ENCODE assay signal across 1 cellular context in genomic region chr9:125407974-125408900, GRCh38.
TF ChIP-seq lines count a peak whose summit lies in the region.

No MANE protein-coding gene starts in this region.

TF ChIP-seq in HepG2, 621 proteins besides CTCF, POLR2A, EP300 and RAD21 (continued from another document and continues in another):
- TF ChIP-seq ZBTB46 (CRISPR knock-in tag; IDR thresholded peaks at IDR 0.05; ENCODE audit: borderline replicate concordance): no peak
- TF ChIP-seq RFX5 (IDR thresholded peaks at IDR 0.05; ENCODE audit: low read depth, low read length): no peak
- TF ChIP-seq CHCHD3 (CRISPR knock-in tag; IDR thresholded peaks at IDR 0.05): no peak
- TF ChIP-seq POGZ (CRISPR knock-in tag; IDR thresholded peaks at IDR 0.05): 0 out of 2 replicates have a peak, but pooled peaks have one; percentile 20
- no peak for TF ChIP-seq SOX13 (IDR thresholded peaks at IDR 0.05)
- TF ChIP-seq SOX13 (CRISPR knock-in tag; conservative IDR thresholded peaks at IDR 0.05 in 1 of 2, IDR thresholded peaks at IDR 0.05 in 1 of 2): peak in 1 of 2 experiments; percentile 13; a peak in 1 of 4 replicates
- no peak for TF ChIP-seq TSC22D2 (CRISPR knock-in tag; IDR thresholded peaks at IDR 0.05; ENCODE audit: borderline replicate concordance)
- TF ChIP-seq KDM5B (CRISPR knock-in tag; IDR thresholded peaks at IDR 0.05; ENCODE audit: borderline replicate concordance): peak; percentile 13; the same call in 1 of the 2 replicates
- no peak for TF ChIP-seq EZH2 (conservative IDR thresholded peaks at IDR 0.05; ENCODE audit: low read depth, low read length)
- TF ChIP-seq ZNF766 (CRISPR knock-in tag; IDR thresholded peaks at IDR 0.05; ENCODE audit: borderline replicate concordance): peak; percentile 29; the same call in 1 of the 2 replicates
- no peak for TF ChIP-seq FOXA1 (IDR thresholded peaks at IDR 0.05)
- TF ChIP-seq FOXA1 (CRISPR knock-in tag; IDR thresholded peaks at IDR 0.05): no peak
- TF ChIP-seq HMGA1 (CRISPR knock-in tag; conservative IDR thresholded peaks at IDR 0.05): no peak
- TF ChIP-seq ZBTB39 (CRISPR knock-in tag; IDR thresholded peaks at IDR 0.05): 0 out of 2 replicates have a peak, but pooled peaks have one; percentile 25
- no peak; the same call in 1 of the 2 replicates for TF ChIP-seq ATF7-NPFF (CRISPR knock-in tag; IDR thresholded peaks at IDR 0.05; ENCODE audit: low read depth)
- TF ChIP-seq ZNF546 (CRISPR knock-in tag; conservative IDR thresholded peaks at IDR 0.05): no peak; the same call in 1 of the 2 replicates
- TF ChIP-seq ARID3A (IDR thresholded peaks at IDR 0.05; ENCODE audit: low read depth, low read length): no peak
- peak; percentile 34; the same call in 1 of the 2 replicates for TF ChIP-seq CENPT (CRISPR knock-in tag; IDR thresholded peaks at IDR 0.05; ENCODE audit: low read depth)
- TF ChIP-seq KDM2A (CRISPR knock-in tag; IDR thresholded peaks at IDR 0.05; ENCODE audit: borderline replicate concordance, low read depth): peak; percentile 84; the same call in 1 of the 2 replicates
- no peak for TF ChIP-seq ZKSCAN5 (CRISPR knock-in tag; IDR thresholded peaks at IDR 0.05)
- TF ChIP-seq ZNF839 (CRISPR knock-in tag; IDR thresholded peaks at IDR 0.05; ENCODE audit: borderline replicate concordance): peak; percentile 32; the same call in 1 of the 2 replicates
- TF ChIP-seq DMAP1 (CRISPR knock-in tag; IDR thresholded peaks at IDR 0.05): no peak
- TF ChIP-seq THAP8 (CRISPR knock-in tag; IDR thresholded peaks at IDR 0.05; ENCODE audit: borderline replicate concordance): 0 out of 2 replicates have a peak, but pooled peaks have one; percentile 61
- TF ChIP-seq ZNF75D (CRISPR knock-in tag; IDR thresholded peaks at IDR 0.05; ENCODE audit: borderline replicate concordance): no peak
- TF ChIP-seq BCLAF1 (IDR thresholded peaks at IDR 0.05): no peak
- peak; percentile 73; the same call in 1 of the 2 replicates for TF ChIP-seq MTF2 (CRISPR knock-in tag; IDR thresholded peaks at IDR 0.05; ENCODE audit: borderline replicate concordance)
- TF ChIP-seq KLF16 (CRISPR knock-in tag; IDR thresholded peaks at IDR 0.05): peak in 1 of 2 experiments; percentile 52; a peak in 1 of 4 replicates
- peak; percentile 62; the same call in 1 of the 2 replicates for TF ChIP-seq HDAC1 (CRISPR knock-in tag; IDR thresholded peaks at IDR 0.05)
- no peak for TF ChIP-seq ZNF691 (CRISPR knock-in tag; IDR thresholded peaks at IDR 0.05; ENCODE audit: borderline replicate concordance, low read depth)
- no peak for TF ChIP-seq NFE2L2 (IDR thresholded peaks at IDR 0.05; ENCODE audit: low read length)
- TF ChIP-seq SOX6 (IDR thresholded peaks at IDR 0.05): no peak
- TF ChIP-seq SOX6 (CRISPR knock-in tag; IDR thresholded peaks at IDR 0.05): peak; percentile 30; the same call in 1 of the 2 replicates
- TF ChIP-seq FOXO4 (CRISPR knock-in tag; conservative IDR thresholded peaks at IDR 0.05): no peak
- no peak for TF ChIP-seq TCF7 (IDR thresholded peaks at IDR 0.05; ENCODE audit: low read depth)
- peak; percentile 65 for TF ChIP-seq ZFX (CRISPR knock-in tag; IDR thresholded peaks at IDR 0.05; ENCODE audit: low read depth)
- 0 out of 2 replicates have a peak, but pooled peaks have one; percentile 5 for TF ChIP-seq ZNF547 (CRISPR knock-in tag; IDR thresholded peaks at IDR 0.05)
- peak; percentile 80; the same call in 1 of the 2 replicates for TF ChIP-seq ZNF430 (CRISPR knock-in tag; IDR thresholded peaks at IDR 0.05)
- 0 out of 2 replicates have a peak, but pooled peaks have one; percentile 52 for TF ChIP-seq ZSCAN9 (CRISPR knock-in tag; IDR thresholded peaks at IDR 0.05; ENCODE audit: borderline replicate concordance)
- no peak for TF ChIP-seq TBL1XR1 (IDR thresholded peaks at IDR 0.05; ENCODE audit: borderline replicate concordance, low read length, partially characterized antibody)
- TF ChIP-seq HNRNPLL (IDR thresholded peaks at IDR 0.05; ENCODE audit: low read depth, low read length, poor library complexity, severe bottlenecking): no peak
- TF ChIP-seq ZNF850 (CRISPR knock-in tag; conservative IDR thresholded peaks at IDR 0.05): no peak; the same call in 1 of the 2 replicates
- peak; percentile 47; the same call in 1 of the 2 replicates for TF ChIP-seq UBTF (CRISPR knock-in tag; IDR thresholded peaks at IDR 0.05)
- TF ChIP-seq ZNF235 (CRISPR knock-in tag; IDR thresholded peaks at IDR 0.05; ENCODE audit: borderline replicate concordance): peak; percentile 66; the same call in 1 of the 2 replicates
- TF ChIP-seq JUND (CRISPR knock-in tag; IDR thresholded peaks at IDR 0.05): no peak
- 0 out of 2 replicates have a peak, but pooled peaks have one; percentile 21 for TF ChIP-seq SP4 (CRISPR knock-in tag; IDR thresholded peaks at IDR 0.05)
- TF ChIP-seq NFYB (CRISPR knock-in tag; IDR thresholded peaks at IDR 0.05): no peak
- no peak for TF ChIP-seq RNF219 (CRISPR knock-in tag; IDR thresholded peaks at IDR 0.05)
- TF ChIP-seq CBX1 (IDR thresholded peaks at IDR 0.05; ENCODE audit: low read depth): peak; percentile 13
- TF ChIP-seq CREBL2 (CRISPR knock-in tag; IDR thresholded peaks at IDR 0.05; ENCODE audit: borderline replicate concordance): no peak
- no peak for TF ChIP-seq MAZ (IDR thresholded peaks at IDR 0.05; ENCODE audit: borderline replicate concordance, low read depth, low read length)
- peak; percentile 75 for TF ChIP-seq MAZ (CRISPR knock-in tag; IDR thresholded peaks at IDR 0.05; ENCODE audit: low read depth)
- TF ChIP-seq ZNF788 (CRISPR knock-in tag; IDR thresholded peaks at IDR 0.05; ENCODE audit: borderline replicate concordance): no peak; the same call in 1 of the 2 replicates
- TF ChIP-seq ZNF136 (CRISPR knock-in tag; IDR thresholded peaks at IDR 0.05; ENCODE audit: low read depth): no peak
